Comparison of ENCODE assay signal across 7 cellular contexts in the genomic region with DNA sequence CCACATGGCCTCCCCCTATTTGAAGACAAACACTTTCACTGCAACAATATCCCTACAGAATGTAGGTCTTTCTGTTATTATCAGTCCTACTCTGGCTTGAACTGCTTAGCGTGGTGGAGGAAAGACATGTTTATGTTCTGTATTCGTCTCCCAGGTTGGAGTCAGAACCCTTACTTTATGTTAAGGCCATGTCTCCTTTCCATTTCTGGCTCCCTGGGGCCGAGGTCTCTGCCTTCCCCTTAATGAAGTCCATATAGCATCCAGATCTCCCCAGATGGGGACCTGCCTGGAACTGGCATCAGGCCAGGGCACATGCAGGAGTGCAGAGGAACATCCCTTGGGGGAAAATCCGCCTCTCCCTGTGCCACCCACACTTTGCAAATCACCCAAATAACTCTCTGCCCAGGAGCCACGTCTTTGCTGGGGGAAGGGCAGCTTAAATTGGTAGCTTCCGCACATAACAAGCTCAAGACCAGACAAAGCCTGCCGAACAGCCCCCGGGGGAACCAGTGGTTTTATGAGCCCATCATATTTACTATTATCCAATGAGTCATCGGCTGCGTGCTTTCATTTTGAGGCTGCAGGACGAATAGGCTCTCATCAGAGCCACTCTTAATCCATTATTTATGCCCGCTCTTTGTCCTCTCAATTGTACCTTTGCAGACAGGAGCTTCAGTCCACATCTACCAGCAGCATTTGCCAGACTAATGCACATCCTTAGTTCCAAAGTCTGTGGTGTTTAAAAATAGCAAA.
DNase-seq lines count a peak whose midpoint lies in the region; ATAC-seq lines count a peak whose summit lies in the region.

No MANE protein-coding gene starts in this region.

- ATAC-seq in GM18861 (IDR thresholded peaks at IDR 0.05; ENCODE audit: unreplicated experiment): peak; percentile 39
- ATAC-seq in HG02678 (IDR thresholded peaks at IDR 0.05; ENCODE audit: unreplicated experiment): no peak
- no peak for ATAC-seq in HG02763 (IDR thresholded peaks at IDR 0.05; ENCODE audit: unreplicated experiment)

- no peaks in the 10 kb centered on the region for H3K9me3 Mint-ChIP-seq in activated T-helper 2 cell treated with anti-CD3 and anti-CD28 coated beads, Interferon-gamma antibody, Interleukin-2, Interleukin-4, amounts not matched to agents 10 μg/mL and 5 μg/mL and 100 μg/mL, durations not matched to agents 14 hours and 24 hours and 36 hours

- peaks cover 12% of the 10 kb centered on the region for H3K27me3 Mint-ChIP-seq in activated T-helper 2 cell treated with anti-CD3 and anti-CD28 coated beads, Interferon-gamma antibody, Interleukin-2, Interleukin-4, amounts not matched to agents 10 μg/mL and 5 μg/mL and 100 μg/mL, durations not matched to agents 14 hours and 24 hours and 36 hours (ENCODE audit: low read depth)

- H3K4me3 Mint-ChIP-seq in activated T-helper 2 cell treated with anti-CD3 and anti-CD28 coated beads, Interferon-gamma antibody, Interleukin-2, Interleukin-4, amounts not matched to agents 10 μg/mL and 5 μg/mL and 100 μg/mL, durations not matched to agents 14 hours and 24 hours and 36 hours (ENCODE audit: low read depth): no peak overlapping the region

- peaks cover 26% of the 10 kb centered on the region for H3K4me1 Mint-ChIP-seq in activated T-helper 2 cell treated with anti-CD3 and anti-CD28 coated beads, Interferon-gamma antibody, Interleukin-2, Interleukin-4, amounts not matched to agents 10 μg/mL and 5 μg/mL and 100 μg/mL, durations not matched to agents 14 hours and 24 hours and 36 hours (ENCODE audit: low read depth)

- DNase-seq in NCI-H2029 (lab: John Stamatoyannopoulos, UW) (peak; percentile 82), myocyte (ENCODE audit: low read depth) (peak; percentile 72), KG1 (lab: John Stamatoyannopoulos, UW) (no peak)
- DNase-seq in activated T-helper 2 cell treated with anti-CD3 and anti-CD28 coated beads, Interferon-gamma antibody, Interleukin-2, Interleukin-4, amounts not matched to agents 10 μg/mL and 5 μg/mL and 100 μg/mL, durations not matched to agents 14 hours and 24 hours and 36 hours (ENCODE audit: low spot score): peak; percentile 7

- intact Hi-C loops in activated T-helper 2 cell treated with anti-CD3 and anti-CD28 coated beads, Interferon-gamma antibody, Interleukin-2, Interleukin-4, amounts not matched to agents 10 μg/mL and 5 μg/mL and 100 μg/mL, durations not matched to agents 14 hours and 24 hours and 36 hours (cut with micrococcal nuclease): no loop called here

- peaks cover 10% of the 10 kb centered on the region for H3K36me3 Mint-ChIP-seq in activated T-helper 2 cell treated with anti-CD3 and anti-CD28 coated beads, Interferon-gamma antibody, Interleukin-2, Interleukin-4, amounts not matched to agents 10 μg/mL and 5 μg/mL and 100 μg/mL, durations not matched to agents 14 hours and 24 hours and 36 hours (ENCODE audit: low read depth)

- no peak overlapping the region for H3K27ac Mint-ChIP-seq in activated T-helper 2 cell treated with anti-CD3 and anti-CD28 coated beads, Interferon-gamma antibody, Interleukin-2, Interleukin-4, amounts not matched to agents 10 μg/mL and 5 μg/mL and 100 μg/mL, durations not matched to agents 14 hours and 24 hours and 36 hours
